25 cellular contexts compared by ENCODE assay signal in the genomic region with DNA sequence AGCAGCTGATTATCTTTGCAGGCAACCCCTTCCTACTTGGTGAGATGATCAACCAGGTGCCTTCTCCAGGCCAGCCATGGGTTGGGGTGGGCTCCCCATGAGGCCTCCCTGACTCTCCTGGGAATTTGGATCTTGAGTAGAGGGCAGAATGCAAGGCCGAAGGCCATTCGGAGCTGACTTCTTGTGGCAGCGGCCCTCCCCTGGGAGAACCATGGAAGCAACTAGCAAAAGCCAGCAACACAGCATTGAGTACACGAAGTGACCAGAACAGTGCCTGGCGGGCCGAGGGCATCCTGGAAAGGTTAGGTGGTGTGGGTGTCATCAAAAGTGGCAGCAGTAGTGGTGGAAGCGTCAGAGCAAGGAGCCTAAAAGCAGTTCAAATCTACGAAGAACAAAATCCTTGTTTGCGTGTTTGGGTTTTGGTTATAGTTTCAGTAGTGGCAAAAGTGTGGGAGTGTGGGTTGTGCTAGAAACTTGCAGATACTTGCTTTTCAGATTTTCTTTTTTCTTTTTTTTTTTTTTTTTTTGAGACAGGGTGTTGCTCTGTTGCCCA. TPM values are rescaled to one million over a fixed set of nuclear protein-coding genes. Genes with fewer than 3 reads are reported as not detected.
DNase-seq lines count a peak whose midpoint lies in the region; ATAC-seq, FAIRE-seq and TF ChIP-seq lines count a peak whose summit lies in the region.
"Had no signal": no experiment of that assay in that cellular context is flagged by ENCODE, and none has a peak within 500 bp of the region (broad histone marks: within the 10 kb centered on the region; RNA-seq: fewer than 3 reads in every experiment).

No MANE protein-coding gene starts in this region.

- H2BK120ac ChIP-seq in mesenchymal stem cell (ENCODE audit: low read depth, low read length), result no peak overlapping the region

- no peak overlapping the region for H4K8ac ChIP-seq in mesenchymal stem cell (ENCODE audit: low read length)

- H3K36me3 ChIP-seq in GM12878 (ENCODE audit: control insufficient read depth in 2 of 2, insufficient read depth in 2 of 2, low read length in 1 of 2) (no peaks in the 10 kb centered on the region), mesenchymal stem cell (ENCODE audit: control insufficient read depth in 1 of 2, insufficient read depth in 2 of 2, low read depth in 1 of 2, low read length in 2 of 2) (no peaks in the 10 kb centered on the region)
- H3K36me3 ChIP-seq: BLaER1 treated with 17β-estradiol and CSF1 and Interleukin-3, amounts not matched to agents 10 nM and 100 nM had no signal

- no peak for ATAC-seq in GM12878
- ATAC-seq: HepG2 had no signal

- FAIRE-seq in GM12878 (lab: Jason Lieb, UNC), result no peak
- peak; percentile 52 for FAIRE-seq in urothelium cell line (lab: Jason Lieb, UNC)
- FAIRE-seq: G401.6, GM12891, GM18507, HepG2 had no signal

- H3K27me3 Mint-ChIP-seq in activated CD4-positive, alpha-beta memory T cell treated with anti-CD3 and anti-CD28 coated beads for 36 hours, result peaks cover 13% of the 10 kb centered on the region
- peaks cover 12% of the 10 kb centered on the region for H3K27me3 Mint-ChIP-seq in activated CD4-positive, alpha-beta memory T cell treated with anti-CD3 and anti-CD28 coated beads, Interleukin-2, amount 10 ng/mL, durations not matched to agents 7 days and 5 days

- POLR2A ChIA-PET in activated CD4-positive, alpha-beta memory T cell treated with anti-CD3 and anti-CD28 coated beads for 36 hours (lab: Charles Lee), result no interaction called here
- POLR2A ChIA-PET in activated CD4-positive, alpha-beta memory T cell treated with anti-CD3 and anti-CD28 coated beads, Interleukin-2, amount 10 ng/mL, durations not matched to agents 7 days and 5 days (lab: Charles Lee), result no interaction called here
- POLR2A ChIA-PET in GM12878 (lab: Charles Lee), result no interaction called here

- H3K27ac ChIP-seq in GM12878 (ENCODE audit: control insufficient read depth, insufficient read depth) (no peak overlapping the region), mesenchymal stem cell (ENCODE audit: low read length, poor library complexity, severe bottlenecking) (no peak overlapping the region)
- H3K27ac ChIP-seq: 22Rv1; BLaER1 treated with 17β-estradiol and CSF1 and Interleukin-3, amounts not matched to agents 10 nM and 100 nM; KMS-11 had no signal

- no peak for TF ChIP-seq RAD21 in GM12878 (IDR thresholded peaks at IDR 0.05; ENCODE audit: insufficient read depth, low read depth, low read length)

- H3K4me1 ChIP-seq in GM12878 (ENCODE audit: control insufficient read depth, insufficient read depth, low read length), result peaks cover 33% of the 10 kb centered on the region
- peaks cover 23% of the 10 kb centered on the region for H3K4me1 ChIP-seq in mesenchymal stem cell (ENCODE audit: control insufficient read depth, insufficient read depth, low read depth, low read length)

- 52% methylated on average over 9 of the region's 9 CpGs for WGBS in GM12878 (ENCODE audit: insufficient coverage, insufficient replicate concordance, low lambda C conversion rate, missing lambda C conversion rate)
- 93% methylated on average over 9 of the region's 9 CpGs for WGBS in mesenchymal stem cell

- RAD21 ChIA-PET in GM12878 (lab: Charles Lee; ENCODE audit: unreplicated experiment), result no interaction called here

- H2AK5ac ChIP-seq in mesenchymal stem cell (ENCODE audit: low read length, severe bottlenecking), result peak overlapping the region; percentile 23

- SMC1A ChIA-PET in GM12878 (lab: Charles Lee; ENCODE audit: uncharacterized antibody, unreplicated experiment), result no interaction called here

- in situ Hi-C loops in GM12878 (cut with MboI), result no loop called here

- no peak overlapping the region for H2BK15ac ChIP-seq in mesenchymal stem cell (ENCODE audit: low read depth, poor library complexity, severe bottlenecking)

- H3K9ac ChIP-seq in GM12878 (ENCODE audit: control insufficient read depth, insufficient read depth, low read length) (no peak overlapping the region), mesenchymal stem cell (ENCODE audit: low read length) (no peak overlapping the region)
- H3K9ac ChIP-seq: BLaER1 treated with 17β-estradiol and CSF1 and Interleukin-3, amounts not matched to agents 10 nM and 100 nM; KMS-11 had no signal

- no peaks in the 10 kb centered on the region for H3K9me3 Mint-ChIP-seq in activated CD4-positive, alpha-beta memory T cell treated with anti-CD3 and anti-CD28 coated beads for 36 hours
- H3K9me3 Mint-ChIP-seq in activated CD4-positive, alpha-beta memory T cell treated with anti-CD3 and anti-CD28 coated beads, Interleukin-2, amount 10 ng/mL, durations not matched to agents 7 days and 5 days, result no peaks in the 10 kb centered on the region

- H2BK5ac ChIP-seq in mesenchymal stem cell (ENCODE audit: low read depth, low read length, poor library complexity, severe bottlenecking), result no peak overlapping the region

- no peaks in the 10 kb centered on the region for H3K79me1 ChIP-seq in mesenchymal stem cell (replicated peaks; ENCODE audit: low read length, poor library complexity, severe bottlenecking)

- no peak overlapping the region for H4K91ac ChIP-seq in mesenchymal stem cell (ENCODE audit: low read length)

- no peak overlapping the region for H3K4ac ChIP-seq in mesenchymal stem cell (ENCODE audit: low read depth in 1 of 2, low read length in 2 of 2)

- H3K4me2 ChIP-seq in GM12878 (ENCODE audit: control insufficient read depth, insufficient read depth), result no peak overlapping the region; the same call in 1 of the 2 replicates
- H3K4me2 ChIP-seq in mesenchymal stem cell (ENCODE audit: low read length, poor library complexity, severe bottlenecking), result no peak overlapping the region
- H3K4me2 ChIP-seq: BLaER1 treated with 17β-estradiol and CSF1 and Interleukin-3, amounts not matched to agents 10 nM and 100 nM; KMS-11 had no signal

- TF ChIP-seq EP300 in GM12878 (IDR thresholded peaks at IDR 0.05; ENCODE audit: borderline replicate concordance in 1 of 2, control insufficient read depth in 1 of 2, low read depth in 2 of 2, low read length in 2 of 2), result no peak

- H3K9me3 ChIP-seq in GM12878 (replicated peaks; ENCODE audit: control insufficient read depth, insufficient read depth, low read length) (no peaks in the 10 kb centered on the region), mesenchymal stem cell (ENCODE audit: control insufficient read depth, low read length) (no peaks in the 10 kb centered on the region)
- H3K9me3 ChIP-seq: BLaER1 treated with 17β-estradiol and CSF1 and Interleukin-3, amounts not matched to agents 10 nM and 100 nM had no signal

- H3K27ac Mint-ChIP-seq in activated CD4-positive, alpha-beta memory T cell treated with anti-CD3 and anti-CD28 coated beads for 36 hours, result no peak overlapping the region
- no peak overlapping the region for H3K27ac Mint-ChIP-seq in activated CD4-positive, alpha-beta memory T cell treated with anti-CD3 and anti-CD28 coated beads, Interleukin-2, amount 10 ng/mL, durations not matched to agents 7 days and 5 days

- H3K4me3 ChIP-seq in GM12878, result no peak overlapping the region
- peak overlapping the region in 1 of 2 experiments; percentile 14 for H3K4me3 ChIP-seq in mesenchymal stem cell (ENCODE audit: insufficient read depth in 1 of 2, low read depth in 1 of 2, low read length in 2 of 2)
- H3K4me3 ChIP-seq: BLaER1 treated with 17β-estradiol and CSF1 and Interleukin-3, amounts not matched to agents 10 nM and 100 nM had no signal

- H3K4me1 Mint-ChIP-seq in activated CD4-positive, alpha-beta memory T cell treated with anti-CD3 and anti-CD28 coated beads for 36 hours (ENCODE audit: low read depth), result peaks cover 6% of the 10 kb centered on the region
- peaks cover under 1% of the 10 kb centered on the region for H3K4me1 Mint-ChIP-seq in activated CD4-positive, alpha-beta memory T cell treated with anti-CD3 and anti-CD28 coated beads, Interleukin-2, amount 10 ng/mL, durations not matched to agents 7 days and 5 days

- peak; percentile 37 for DNase-seq in activated CD4-positive, alpha-beta memory T cell treated with anti-CD3 and anti-CD28 coated beads for 36 hours
- DNase-seq in activated CD4-positive, alpha-beta memory T cell treated with anti-CD3 and anti-CD28 coated beads, Interleukin-2, amount 10 ng/mL, durations not matched to agents 7 days and 5 days, result no peak
- DNase-seq in GM12878 (ENCODE audit: low read depth, low spot score), result no peak
- DNase-seq in mesenchymal stem cell, result no peak
- DNase-seq in urothelium cell line (ENCODE audit: low spot score), result no peak
- DNase-seq in AML-193 (lab: John Stamatoyannopoulos, UW), result no peak
- DNase-seq in OCI-M2 (lab: John Stamatoyannopoulos, UW; ENCODE audit: unreplicated experiment), result no peak
- DNase-seq in activated CD8-positive, alpha-beta memory T cell treated with anti-CD3 and anti-CD28 coated beads for 24 hours, result no peak
- DNase-seq: DND-41, NCI-H1048, NCI-H1436 treated with DMSO at 0.1 percent for 48 hours, NCI-H2029 treated with DMSO at 0.1 percent for 48 hours, NCI-H2171 treated with DMSO at 0.1 percent for 48 hours, NCI-H446 treated with DMSO at 0.1 percent for 48 hours, NCI-H748 treated with DMSO at 0.1 percent for 48 hours, OCI-M1 had no signal

- H2AFZ ChIP-seq in GM12878 (ENCODE audit: control insufficient read depth, low read depth, low read length) (no peak overlapping the region; the same call in 1 of the 2 replicates), mesenchymal stem cell (ENCODE audit: low read depth, low read length) (no peak overlapping the region)

- H3K18ac ChIP-seq in mesenchymal stem cell (ENCODE audit: low read depth in 1 of 2, low read length in 2 of 2), result no peak overlapping the region

- no peak overlapping the region for H3K14ac ChIP-seq in mesenchymal stem cell (ENCODE audit: low read length in 2 of 2)

- H2BK12ac ChIP-seq in mesenchymal stem cell (ENCODE audit: low read length in 2 of 2), result no peak overlapping the region

- no TSS peak for BruUV-seq in GM12878 (replicated peaks; lab: Mats Ljungman, UMichigan)

- no peak overlapping the region for H3K4me3 Mint-ChIP-seq in activated CD4-positive, alpha-beta memory T cell treated with anti-CD3 and anti-CD28 coated beads for 36 hours
- no peak overlapping the region for H3K4me3 Mint-ChIP-seq in activated CD4-positive, alpha-beta memory T cell treated with anti-CD3 and anti-CD28 coated beads, Interleukin-2, amount 10 ng/mL, durations not matched to agents 7 days and 5 days

- no peak for TF ChIP-seq CTCF in GM12878 (IDR thresholded peaks at IDR 0.05 in 2 of 3, conservative IDR thresholded peaks at IDR 0.05 in 1 of 3; ENCODE audit: control insufficient read depth in 2 of 3, extremely low read depth in 1 of 3, insufficient read depth in 1 of 3, low read depth in 3 of 3, low read length in 3 of 3)

- H3K27me3 ChIP-seq in GM12878 (replicated peaks in 1 of 2; ENCODE audit: control insufficient read depth in 2 of 2, insufficient read depth in 2 of 2, low read length in 1 of 2) (no peaks in the 10 kb centered on the region), mesenchymal stem cell (ENCODE audit: control insufficient read depth in 1 of 2, insufficient read depth in 1 of 2, low read length in 2 of 2) (peaks cover 3 to 24% of the 10 kb centered on the region in 2 experiments)
- H3K27me3 ChIP-seq: BLaER1 treated with 17β-estradiol and CSF1 and Interleukin-3, amounts not matched to agents 10 nM and 100 nM had no signal

- no peak overlapping the region for H3K23ac ChIP-seq in mesenchymal stem cell (ENCODE audit: low read length in 2 of 2)

- CTCF ChIA-PET in activated CD4-positive, alpha-beta memory T cell treated with anti-CD3 and anti-CD28 coated beads for 36 hours (lab: Charles Lee), result interaction anchor here (1.0 to 4.5 kb wide), 2 partner anchors 12 to 13 kb away, joined by 3 to 31 read pairs; no protein-coding TSS in a partner anchor
- CTCF ChIA-PET in activated CD4-positive, alpha-beta memory T cell treated with anti-CD3 and anti-CD28 coated beads, Interleukin-2, amount 10 ng/mL, durations not matched to agents 7 days and 5 days (lab: Charles Lee), result no interaction called here
- CTCF ChIA-PET in GM12878 (lab: Yijun Ruan, JAX), result no interaction called here

- no peaks in the 10 kb centered on the region for H4K20me1 ChIP-seq in GM12878 (ENCODE audit: control insufficient read depth, insufficient read depth)
- H4K20me1 ChIP-seq: BLaER1 treated with 17β-estradiol and CSF1 and Interleukin-3, amounts not matched to agents 10 nM and 100 nM had no signal

- intact Hi-C loops in activated CD4-positive, alpha-beta memory T cell treated with anti-CD3 and anti-CD28 coated beads for 36 hours (cut with micrococcal nuclease), result no loop called here
- intact Hi-C loops in GM12878 (cut with micrococcal nuclease; ENCODE audit: unreplicated experiment), result no loop called here

- TF ChIP-seq POLR2A in GM12878 (IDR thresholded peaks at IDR 0.05; ENCODE audit: low read depth, low read length), result no peak

- no peaks in the 10 kb centered on the region for H3K36me3 Mint-ChIP-seq in activated CD4-positive, alpha-beta memory T cell treated with anti-CD3 and anti-CD28 coated beads for 36 hours
- no peaks in the 10 kb centered on the region for H3K36me3 Mint-ChIP-seq in activated CD4-positive, alpha-beta memory T cell treated with anti-CD3 and anti-CD28 coated beads, Interleukin-2, amount 10 ng/mL, durations not matched to agents 7 days and 5 days (ENCODE audit: low read depth)

- H3K79me2 ChIP-seq in GM12878 (ENCODE audit: control insufficient read depth, insufficient read depth, low read length), result no peaks in the 10 kb centered on the region

RNA-seq across cellular contexts. Expression of a gene that starts 2.0 kb away (rescaled TPM):
- total RNA-seq in activated CD4-positive, alpha-beta memory T cell treated with anti-CD3 and anti-CD28 coated beads for 36 hours, result under 1 TPM in 1 of 2 experiments, not detected in 1; 0.14 TPM
- total RNA-seq in activated CD4-positive, alpha-beta memory T cell treated with anti-CD3 and anti-CD28 coated beads, Interleukin-2, amount 10 ng/mL, durations not matched to agents 7 days and 5 days, result not detected
- not detected in 2 replicates for total RNA-seq in GM12878 (2013; cell fraction: nucleolus; rRNA removed)
- total RNA-seq in GM12878 (2014; rRNA removed) (not detected in 2 replicates), GM12878 (2014; rRNA removed; fragmentation: Illumina TruSeq; extraction: Trizol) (not detected in 2 replicates), GM12878 (2021) (not detected in 2 replicates)
- not detected for polyA plus RNA-seq in GM12878 (2011; ENCODE audit: low read depth)
- polyA plus RNA-seq in GM12878 (2011; rRNA removed) (not detected in 2 replicates), GM12878 (2014; fragmentation: Illumina TruSeq; extraction: Trizol) (not detected in 2 replicates), GM12878 (2014; fragmentation: Nextera tagmentation; extraction: Ambion mirVana) (not detected), GM12878 (2014; rRNA removed) (0.20 TPM in 1 of 2 replicates, not detected in the other), GM12878 (2016; fragmentation: Nextera tagmentation; extraction: Ambion mirVana) (not detected)
- polyA plus RNA-seq in GM12878 (2011; cell fraction: cytosol; rRNA removed), result not detected in 2 replicates
- polyA plus RNA-seq in GM12878 (2011; cell fraction: nucleus; rRNA removed), result not detected in 2 replicates
- 0.28 TPM in 2 replicates for polyA plus RNA-seq in GM12878 (2012)
- not detected in 2 replicates for polyA minus RNA-seq in GM12878 (2011; rRNA and poly(A)+ RNA removed)
- not detected in 2 replicates for polyA minus RNA-seq in GM12878 (2011; cell fraction: cytosol; rRNA and poly(A)+ RNA removed)
- polyA minus RNA-seq in GM12878 (2011; cell fraction: nucleus; rRNA and poly(A)+ RNA removed), result not detected in 2 replicates
- not detected for polyA plus RNA-seq in mesenchymal stem cell (2013, experiment 1 of 2)
- not detected for polyA plus RNA-seq in mesenchymal stem cell (2013, experiment 2 of 2)
- total RNA-seq: M059J had no signal

RNA-seq across cellular contexts. Expression of a gene that starts 33.7 kb away (rescaled TPM):
- total RNA-seq in activated CD4-positive, alpha-beta memory T cell treated with anti-CD3 and anti-CD28 coated beads for 36 hours, result not detected
- not detected for total RNA-seq in activated CD4-positive, alpha-beta memory T cell treated with anti-CD3 and anti-CD28 coated beads, Interleukin-2, amount 10 ng/mL, durations not matched to agents 7 days and 5 days
- not detected in 2 replicates for total RNA-seq in GM12878 (2013; cell fraction: nucleolus; rRNA removed)
- total RNA-seq in GM12878 (2014; rRNA removed) (not detected in 2 replicates), GM12878 (2014; rRNA removed; fragmentation: Illumina TruSeq; extraction: Trizol) (not detected in 2 replicates), GM12878 (2021) (not detected in 2 replicates)
- polyA plus RNA-seq in GM12878 (2011; ENCODE audit: low read depth), result not detected
- polyA plus RNA-seq in GM12878 (2011; rRNA removed) (not detected in 2 replicates), GM12878 (2014; fragmentation: Illumina TruSeq; extraction: Trizol) (not detected in 2 replicates), GM12878 (2014; fragmentation: Nextera tagmentation; extraction: Ambion mirVana) (not detected), GM12878 (2014; rRNA removed) (not detected in 2 replicates), GM12878 (2016; fragmentation: Nextera tagmentation; extraction: Ambion mirVana) (not detected)
- polyA plus RNA-seq in GM12878 (2011; cell fraction: cytosol; rRNA removed), result 0.03 TPM in 1 of 2 replicates, not detected in the other
- 0.06 TPM in 1 of 2 replicates, not detected in the other for polyA plus RNA-seq in GM12878 (2011; cell fraction: nucleus; rRNA removed)
- polyA plus RNA-seq in GM12878 (2012), result not detected in 2 replicates
- polyA minus RNA-seq in GM12878 (2011; rRNA and poly(A)+ RNA removed), result not detected in 2 replicates
- polyA minus RNA-seq in GM12878 (2011; cell fraction: cytosol; rRNA and poly(A)+ RNA removed), result not detected in 2 replicates
- polyA minus RNA-seq in GM12878 (2011; cell fraction: nucleus; rRNA and poly(A)+ RNA removed), result 0.12 TPM in 1 of 2 replicates, not detected in the other
- polyA plus RNA-seq in mesenchymal stem cell (2013, experiment 1 of 2), result not detected
- not detected for polyA plus RNA-seq in mesenchymal stem cell (2013, experiment 2 of 2)
- total RNA-seq: H4, M059J had no signal
- polyA plus RNA-seq: HepG2 had no signal
